Comparison of ENCODE assay signal across 19 cellular contexts in genomic region chr3:127418560-127419099, GRCh38.
"Had no signal": no experiment of that assay in that cellular context is flagged by ENCODE, and none has a peak within 500 bp of the region (broad histone marks: within the 10 kb centered on the region; RNA-seq: fewer than 3 reads in every experiment).

No MANE protein-coding gene starts in this region.

- H3K36me3 ChIP-seq: brain microvascular endothelial cell, gastroesophageal sphincter, lower lobe of right lung, neutrophil, ovary, right lobe of liver, stomach, suprapubic skin, tibial nerve had no signal

- H3K27me3 ChIP-seq: ovary, right lobe of liver had no signal

- ATAC-seq: activated naive CD4-positive, alpha-beta T cell treated with anti-CD3 and anti-CD28 coated beads, Interleukin-2, amount 50 U/mL, for 72 hours; naive thymus-derived CD4-positive, alpha-beta T cell; right lobe of liver; WTC11 had no signal

- H3K27ac ChIP-seq: brain microvascular endothelial cell, gastroesophageal sphincter, lower lobe of right lung, neutrophil, ovary, psoas muscle, right lobe of liver, skin epidermis, stomach, suprapubic skin, tibial nerve had no signal

- H3K4me3 ChIP-seq: dorsolateral prefrontal cortex, gastroesophageal sphincter, lower lobe of right lung, ovary, psoas muscle, right lobe of liver, skin epidermis, stomach, suprapubic skin, tibial nerve had no signal

- DNase-seq: activated CD4-positive, alpha-beta T cell treated with anti-CD3 and anti-CD28 coated beads, Interleukin-2, amount 50 U/mL, for 4 hours; brain microvascular endothelial cell; central memory CD4-positive, alpha-beta T cell; dorsolateral prefrontal cortex; lower lobe of right lung; naive thymus-derived CD4-positive, alpha-beta T cell; ovary; right lobe of liver; stimulated activated CD4-positive, alpha-beta T cell treated with anti-CD3 and anti-CD28 coated beads, Interleukin-1b, Interleukin-23, amount 100 ng/mL, for 48 hours; stomach; T1000 had no signal

- H3K4me1 ChIP-seq: gastroesophageal sphincter, lower lobe of right lung, psoas muscle, right lobe of liver, stomach, suprapubic skin, tibial nerve had no signal

- H3K9me3 ChIP-seq: gastroesophageal sphincter, lower lobe of right lung, neutrophil, ovary, psoas muscle, right lobe of liver, stomach, suprapubic skin, tibial nerve had no signal
